20 cellular contexts compared by ENCODE assay signal in the genomic region with DNA sequence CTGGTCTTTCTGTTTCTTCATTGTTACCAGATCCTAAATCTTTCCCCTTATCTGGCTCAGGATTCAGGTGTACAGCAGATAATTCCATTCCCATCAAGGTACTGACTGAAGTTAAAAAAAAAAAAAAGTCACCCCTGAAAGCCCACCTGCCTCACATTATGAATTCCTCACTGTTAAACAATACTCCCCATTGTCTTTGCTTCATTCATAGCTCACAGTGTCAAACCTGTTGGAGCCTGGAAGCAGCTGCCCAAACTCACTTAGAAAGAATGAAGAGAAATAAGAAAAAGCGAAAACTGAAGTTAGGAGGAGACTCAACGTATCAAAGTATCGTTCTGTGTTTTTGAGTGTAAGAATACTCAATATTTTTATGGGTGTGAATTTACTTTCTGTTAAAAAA. TPM values are rescaled to one million over a fixed set of nuclear protein-coding genes. Genes with fewer than 3 reads are reported as not detected.
"Had no signal": no experiment of that assay in that cellular context is flagged by ENCODE, and none has a peak within 500 bp of the region (broad histone marks: within the 10 kb centered on the region; RNA-seq: fewer than 3 reads in every experiment).

No MANE protein-coding gene starts in this region.

- H3K4me3 Mint-ChIP-seq: activated CD8-positive, alpha-beta T cell treated with anti-CD3 and anti-CD28 coated beads, Interleukin-2, amount 10 ng/mL, durations not matched to agents 7 days and 5 days; activated naive CD8-positive, alpha-beta T cell treated with anti-CD3 and anti-CD28 coated beads, Interleukin-2, amount 50 U/mL, for 24 hours; activated T-cell treated with anti-CD3 and anti-CD28 coated beads, Interleukin-2, amount 50 U/mL, for 24 hours; T-helper 1 cell treated with Interleukin-12 subunit alpha and Interleukin-12 subunit beta and Interleukin-4 antibody, amounts not matched to agents 30 μg/mL and 1 μg/mL, for 36 hours had no signal

- ATAC-seq: activated CD4-positive, CD25-positive, alpha-beta regulatory T cell treated with anti-CD3 and anti-CD28 coated beads, Interleukin-2, amount 50 U/mL, for 24 hours; activated CD8-positive, alpha-beta T cell treated with anti-CD3 and anti-CD28 coated beads, Interleukin-2, amount 10 ng/mL, durations not matched to agents 7 days and 5 days; activated naive CD8-positive, alpha-beta T cell treated with anti-CD3 and anti-CD28 coated beads, Interleukin-2, amount 50 U/mL, for 24 hours; stimulated activated naive CD8-positive, alpha-beta T cell treated with anti-CD3 and anti-CD28 coated beads, Interleukin-15, Interleukin-2, amounts not matched to agents 100 U/mL and 50 U/mL, for 24 hours had no signal

- H3K36me3 Mint-ChIP-seq: immature natural killer cell had no signal

- DNase-seq: anterior cingulate cortex, mesenchymal stem cell, occipital lobe, posterior cingulate gyrus, uterus had no signal

- H3K27ac ChIP-seq: colonic mucosa had no signal

- H3K27me3 ChIP-seq: colonic mucosa, tibial nerve, uterus had no signal

- H3K9me3 ChIP-seq: colonic mucosa, tibial nerve, uterus had no signal

- H3K9me3 Mint-ChIP-seq: activated CD4-positive, alpha-beta T cell treated with anti-CD3 and anti-CD28 coated beads, Interleukin-2, amount 10 ng/mL, durations not matched to agents 7 days and 5 days; activated naive CD4-positive, alpha-beta T cell treated with anti-CD3 and anti-CD28 coated beads for 36 hours; activated naive CD8-positive, alpha-beta T cell treated with anti-CD3 and anti-CD28 coated beads, Interleukin-2, amount 50 U/mL, for 24 hours; activated T-cell treated with anti-CD3 and anti-CD28 coated beads, Interleukin-2, amount 50 U/mL, for 24 hours; activated T-helper 2 cell treated with anti-CD3 and anti-CD28 coated beads, Interferon-gamma antibody, Interleukin-2, Interleukin-4, amounts not matched to agents 10 μg/mL and 5 μg/mL and 100 μg/mL, durations not matched to agents 14 hours and 24 hours and 36 hours; central memory CD8-positive, alpha-beta T cell; immature natural killer cell; nephron progenitor cell; T-helper 1 cell treated with Interleukin-12 subunit alpha and Interleukin-12 subunit beta and Interleukin-4 antibody, amounts not matched to agents 30 μg/mL and 1 μg/mL, for 36 hours had no signal

- H3K4me3 ChIP-seq: colonic mucosa, tibial nerve, uterus had no signal

- H3K27ac Mint-ChIP-seq: activated naive CD4-positive, alpha-beta T cell treated with anti-CD3 and anti-CD28 coated beads for 36 hours; activated naive CD8-positive, alpha-beta T cell treated with anti-CD3 and anti-CD28 coated beads, Interleukin-2, amount 50 U/mL, for 24 hours; activated T-cell treated with anti-CD3 and anti-CD28 coated beads, Interleukin-2, amount 50 U/mL, for 24 hours; activated T-helper 2 cell treated with anti-CD3 and anti-CD28 coated beads, Interferon-gamma antibody, Interleukin-2, Interleukin-4, amounts not matched to agents 10 μg/mL and 5 μg/mL and 100 μg/mL, durations not matched to agents 14 hours and 24 hours and 36 hours; nephron progenitor cell; T-helper 1 cell treated with Interleukin-12 subunit alpha and Interleukin-12 subunit beta and Interleukin-4 antibody, amounts not matched to agents 30 μg/mL and 1 μg/mL, for 36 hours had no signal

- H3K36me3 ChIP-seq: colonic mucosa, tibial nerve, uterus had no signal

RNA-seq across cellular contexts. Expression of gene ROS1, which starts 54.9 kb away (rescaled TPM):
- total RNA-seq: activated CD4-positive, alpha-beta T cell treated with anti-CD3 and anti-CD28 coated beads, Interleukin-2, amount 10 ng/mL, durations not matched to agents 7 days and 5 days; activated CD8-positive, alpha-beta T cell treated with anti-CD3 and anti-CD28 coated beads, Interleukin-2, amount 10 ng/mL, durations not matched to agents 7 days and 5 days; activated naive CD4-positive, alpha-beta T cell treated with anti-CD3 and anti-CD28 coated beads for 36 hours; activated T-helper 2 cell treated with anti-CD3 and anti-CD28 coated beads, Interferon-gamma antibody, Interleukin-2, Interleukin-4, amounts not matched to agents 10 μg/mL and 5 μg/mL and 100 μg/mL, durations not matched to agents 14 hours and 24 hours and 36 hours; frontal cortex; tibial nerve had no signal
- polyA plus RNA-seq: immature natural killer cell had no signal
